In genomic region chr4:74675673-74676279, GRCh38 we compare ENCODE assay signal across 8 cellular contexts.
DNase-seq lines count a peak whose midpoint lies in the region; ATAC-seq and TF ChIP-seq lines count a peak whose summit lies in the region.

No MANE protein-coding gene starts in this region.

- H3K14ac ChIP-seq in H9 (ENCODE audit: insufficient read depth, low read length) = no peak overlapping the region

- H3K79me2 ChIP-seq in H9 (ENCODE audit: insufficient read depth, low read length) = no peaks in the 10 kb centered on the region

- no peaks in the 10 kb centered on the region for H4K20me1 ChIP-seq in H9 (ENCODE audit: control insufficient read depth, insufficient read depth, insufficient read length)

- H3K27me3 Mint-ChIP-seq in activated naive CD4-positive, alpha-beta T cell treated with anti-CD3 and anti-CD28 coated beads, Interleukin-2, amount 10 ng/mL, durations not matched to agents 7 days and 5 days = peaks cover 18% of the 10 kb centered on the region
- no peaks in the 10 kb centered on the region for H3K27me3 Mint-ChIP-seq in H9 (ENCODE audit: low read depth)
- peaks cover 24% of the 10 kb centered on the region for H3K27me3 Mint-ChIP-seq in stimulated activated memory B cell treated with anti-CD40 and anti-IgM and Interleukin-4, amounts not matched to agents 10 μg/mL and 1 μg/mL and 100 μg/mL, for 72 hours

- H3K9me3 Mint-ChIP-seq in activated naive CD4-positive, alpha-beta T cell treated with anti-CD3 and anti-CD28 coated beads, Interleukin-2, amount 50 U/mL, for 72 hours = no peaks in the 10 kb centered on the region
- H3K9me3 Mint-ChIP-seq in activated naive CD4-positive, alpha-beta T cell treated with anti-CD3 and anti-CD28 coated beads, Interleukin-2, amount 10 ng/mL, durations not matched to agents 7 days and 5 days = no peaks in the 10 kb centered on the region
- no peaks in the 10 kb centered on the region; a peak in 1 of 5 replicates for H3K9me3 Mint-ChIP-seq in H9
- peaks cover 3% of the 10 kb centered on the region for H3K9me3 Mint-ChIP-seq in stimulated activated memory B cell treated with anti-CD40 and anti-IgM and Interleukin-4, amounts not matched to agents 10 μg/mL and 1 μg/mL and 100 μg/mL, for 72 hours

- H3K4me1 ChIP-seq in H9 (ENCODE audit: insufficient read depth, low read length) (no peaks in the 10 kb centered on the region), left ventricle myocardium inferior (no peaks in the 10 kb centered on the region)

- H3K23me2 ChIP-seq in H9 (ENCODE audit: insufficient read length, low read depth, low read length, poor library complexity, severe bottlenecking) = no peaks in the 10 kb centered on the region

- no peak overlapping the region for H4K8ac ChIP-seq in H9 (replicated peaks; ENCODE audit: insufficient read length, low read depth, low read length)

- no peak overlapping the region for H2BK120ac ChIP-seq in H9 (ENCODE audit: low read depth, low read length, poor library complexity, severe bottlenecking)

- H3K36me3 ChIP-seq in WERI-Rb-1 (no peaks in the 10 kb centered on the region), left ventricle myocardium inferior (no peaks in the 10 kb centered on the region)

- intact Hi-C loops in left ventricle myocardium inferior (cut with micrococcal nuclease) = loop anchor here (5.0 kb wide), 1 partner anchor 303 kb away; no protein-coding TSS in a partner anchor

- H3K27ac ChIP-seq in H9 (ENCODE audit: insufficient read length, low read depth, low read length) (no peak overlapping the region), WERI-Rb-1 (no peak overlapping the region), left ventricle myocardium inferior (replicated peaks) (no peak overlapping the region)

- no peak overlapping the region for H4K91ac ChIP-seq in H9 (ENCODE audit: insufficient read length, low read depth, low read length)

- H3K4me1 Mint-ChIP-seq in activated naive CD4-positive, alpha-beta T cell treated with anti-CD3 and anti-CD28 coated beads, Interleukin-2, amount 10 ng/mL, durations not matched to agents 7 days and 5 days = no peaks in the 10 kb centered on the region
- peaks cover under 1 to 4% of the 10 kb centered on the region in 2 experiments; a peak in 3 of 4 replicates for H3K4me1 Mint-ChIP-seq in H9
- peaks cover 7% of the 10 kb centered on the region for H3K4me1 Mint-ChIP-seq in stimulated activated memory B cell treated with anti-CD40 and anti-IgM and Interleukin-4, amounts not matched to agents 10 μg/mL and 1 μg/mL and 100 μg/mL, for 72 hours

- no peak overlapping the region for H2BK15ac ChIP-seq in H9 (ENCODE audit: low read depth, low read length)

- no peak overlapping the region for H4K5ac ChIP-seq in H9 (ENCODE audit: insufficient read length, low read depth, low read length)

- ATAC-seq in activated naive CD4-positive, alpha-beta T cell treated with anti-CD3 and anti-CD28 coated beads, Interleukin-2, amount 50 U/mL, for 72 hours = peak; percentile 47 to 72
- ATAC-seq in stimulated activated memory B cell treated with anti-CD40 and anti-IgM and Interleukin-4, amounts not matched to agents 10 μg/mL and 1 μg/mL and 100 μg/mL, for 72 hours = peak; percentile 47
- ATAC-seq in HG02970 (IDR thresholded peaks at IDR 0.05; ENCODE audit: low FRiP score, unreplicated experiment) = no peak

- no peak overlapping the region for H3T11ph ChIP-seq in H9 (ENCODE audit: low read length)

- no peaks in the 10 kb centered on the region for H3K36me3 Mint-ChIP-seq in activated naive CD4-positive, alpha-beta T cell treated with anti-CD3 and anti-CD28 coated beads, Interleukin-2, amount 50 U/mL, for 72 hours
- no peaks in the 10 kb centered on the region for H3K36me3 Mint-ChIP-seq in activated naive CD4-positive, alpha-beta T cell treated with anti-CD3 and anti-CD28 coated beads, Interleukin-2, amount 10 ng/mL, durations not matched to agents 7 days and 5 days
- no peaks in the 10 kb centered on the region; a peak in 1 of 7 replicates for H3K36me3 Mint-ChIP-seq in H9 (ENCODE audit: insufficient read depth in 1 of 3, low read depth in 3 of 3)
- no peaks in the 10 kb centered on the region for H3K36me3 Mint-ChIP-seq in stimulated activated memory B cell treated with anti-CD40 and anti-IgM and Interleukin-4, amounts not matched to agents 10 μg/mL and 1 μg/mL and 100 μg/mL, for 72 hours

- H3K79me1 ChIP-seq in H9 (ENCODE audit: insufficient read depth, low read depth, low read length, poor library complexity, severe bottlenecking) = no peaks in the 10 kb centered on the region

- H3K9ac ChIP-seq in H9 (ENCODE audit: extremely low read depth, insufficient read length, low read length) = no peak overlapping the region

- H3K23ac ChIP-seq in H9 (ENCODE audit: insufficient read length, low read depth, low read length) = no peak overlapping the region

- H3K4me2 ChIP-seq in H9 (ENCODE audit: insufficient read depth, insufficient read length, low read length) = no peak overlapping the region

- WGBS in H9 (ENCODE audit: extremely low coverage, insufficient read length, low lambda C conversion rate) = no CpG with 5 or more reads among the region's 5 CpGs

- no peak overlapping the region for H3K4ac ChIP-seq in H9 (ENCODE audit: low read depth, low read length)

- CTCF ChIA-PET in activated naive CD4-positive, alpha-beta T cell treated with anti-CD3 and anti-CD28 coated beads, Interleukin-2, amount 10 ng/mL, durations not matched to agents 7 days and 5 days (lab: Charles Lee) = interaction anchor here (0.7 to 4.7 kb wide), 13 partner anchors 9 to 541 kb away, joined by 3 to 47 read pairs (median 4); partner anchors contain the start of gene AREG

- H2AK5ac ChIP-seq in H9 (ENCODE audit: insufficient read length, low read length) = no peak overlapping the region

- H3K18ac ChIP-seq in H9 (ENCODE audit: insufficient read length, low read depth, low read length) = no peak overlapping the region

- H2BK20ac ChIP-seq in H9 (ENCODE audit: low read depth, low read length, poor library complexity, severe bottlenecking) = no peak overlapping the region

- H3K4me3 Mint-ChIP-seq in activated naive CD4-positive, alpha-beta T cell treated with anti-CD3 and anti-CD28 coated beads, Interleukin-2, amount 10 ng/mL, durations not matched to agents 7 days and 5 days = no peak overlapping the region
- H3K4me3 Mint-ChIP-seq in H9 = no peak overlapping the region
- H3K4me3 Mint-ChIP-seq in stimulated activated memory B cell treated with anti-CD40 and anti-IgM and Interleukin-4, amounts not matched to agents 10 μg/mL and 1 μg/mL and 100 μg/mL, for 72 hours = no peak overlapping the region

- no peak overlapping the region for H2AFZ ChIP-seq in H9 (ENCODE audit: low read length)

- no peak overlapping the region for H2BK5ac ChIP-seq in H9 (ENCODE audit: insufficient read length, low read length)

- no peaks in the 10 kb centered on the region for H3K27me3 ChIP-seq in H9 (ENCODE audit: insufficient read depth, low read length)
- H3K27me3 ChIP-seq in WERI-Rb-1 (ENCODE audit: insufficient read depth, low read depth, severe bottlenecking) = no peaks in the 10 kb centered on the region
- H3K27me3 ChIP-seq in left ventricle myocardium inferior (ENCODE audit: low read depth) = peaks cover 5% of the 10 kb centered on the region

- no peak overlapping the region for H3K4me3 ChIP-seq in WERI-Rb-1 (ENCODE audit: low read depth, low read length)
- H3K4me3 ChIP-seq in left ventricle myocardium inferior = no peak overlapping the region

- TF ChIP-seq CTCF in H9 (conservative IDR thresholded peaks at IDR 0.05) (peak; percentile 84), WERI-Rb-1 (IDR thresholded peaks at IDR 0.05; ENCODE audit: low read depth, low read length) (peak; percentile 67), left ventricle myocardium inferior (IDR thresholded peaks at IDR 0.05; ENCODE audit: borderline replicate concordance) (peak; percentile 77)

- no peaks in the 10 kb centered on the region for H3K9me3 ChIP-seq in H9 (ENCODE audit: control insufficient read depth, low read depth, low read length)
- H3K9me3 ChIP-seq in WERI-Rb-1 (ENCODE audit: severe bottlenecking) = no peaks in the 10 kb centered on the region
- peaks cover 11% of the 10 kb centered on the region for H3K9me3 ChIP-seq in left ventricle myocardium inferior (replicated peaks)

- H3K27ac Mint-ChIP-seq in activated naive CD4-positive, alpha-beta T cell treated with anti-CD3 and anti-CD28 coated beads, Interleukin-2, amount 50 U/mL, for 72 hours = no peak overlapping the region
- H3K27ac Mint-ChIP-seq in activated naive CD4-positive, alpha-beta T cell treated with anti-CD3 and anti-CD28 coated beads, Interleukin-2, amount 10 ng/mL, durations not matched to agents 7 days and 5 days = no peak overlapping the region
- no peak overlapping the region for H3K27ac Mint-ChIP-seq in H9
- H3K27ac Mint-ChIP-seq in stimulated activated memory B cell treated with anti-CD40 and anti-IgM and Interleukin-4, amounts not matched to agents 10 μg/mL and 1 μg/mL and 100 μg/mL, for 72 hours = no peak overlapping the region

- no peak overlapping the region for H3K56ac ChIP-seq in H9 (ENCODE audit: insufficient read length, low read depth, low read length)

- no peak overlapping the region for H2BK12ac ChIP-seq in H9 (ENCODE audit: insufficient read length, low read depth, low read length)

- DNase-seq in activated naive CD4-positive, alpha-beta T cell treated with anti-CD3 and anti-CD28 coated beads, Interleukin-2, amount 50 U/mL, for 72 hours (ENCODE audit: low spot score in 2 of 2) = peak in 1 of 2 donors; percentile 10
- no peak for DNase-seq in activated naive CD4-positive, alpha-beta T cell treated with anti-CD3 and anti-CD28 coated beads, Interleukin-2, amount 10 ng/mL, durations not matched to agents 7 days and 5 days
- DNase-seq in H9 (no peak), NCI-H1105 (lab: John Stamatoyannopoulos, UW) (peak; percentile 1), WERI-Rb-1 (peak; percentile 33), left ventricle myocardium inferior (no peak)

Comparison
In these comparisons a context has a peak if more than half of its experiments do, and no peak if none do; other contexts are left out.
1. DNase-seq: peak in NCI-H1105 (single experiment) and WERI-Rb-1 (single experiment); none in activated naive CD4-positive, alpha-beta T cell treated with anti-CD3 and anti-CD28 coated beads, Interleukin-2, amount 10 ng/mL, durations not matched to agents 7 days and 5 days (single experiment), H9 (single experiment) and left ventricle myocardium inferior (single experiment).
2. Peak in every context shown above with its lines, with median percentiles within 50 percentile points of each other: CTCF ChIP-seq.